ENCODE assay signal across 14 cellular contexts in the genomic region with DNA sequence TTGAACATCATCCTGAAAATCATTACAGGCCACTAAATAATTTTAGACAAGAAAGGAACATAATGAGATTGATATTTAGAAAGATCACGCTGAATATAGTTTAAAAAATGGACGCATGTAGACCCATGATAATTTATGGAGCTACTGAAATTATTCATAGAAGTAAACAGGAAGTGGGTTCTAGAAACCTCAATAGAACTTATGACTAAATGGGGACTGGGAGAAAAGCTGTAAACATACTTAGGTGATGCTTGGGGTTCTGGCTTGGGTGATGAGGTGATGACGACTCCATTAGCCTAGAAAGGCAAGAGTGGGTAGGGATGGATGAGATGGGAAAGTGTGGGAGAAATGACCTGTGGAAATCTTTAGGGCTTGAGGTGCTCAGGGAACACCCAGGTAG.
DNase-seq lines count a peak whose midpoint lies in the region; ATAC-seq, FAIRE-seq and TF ChIP-seq lines count a peak whose summit lies in the region.
"Had no signal": no experiment of that assay in that cellular context is flagged by ENCODE, and none has a peak within 500 bp of the region (broad histone marks: within the 10 kb centered on the region; RNA-seq: fewer than 3 reads in every experiment).

No MANE protein-coding gene starts in this region.

- intact Hi-C loops in posterior vena cava (cut with DNase I): no loop called here

- H3K4me3 ChIP-seq in bronchial epithelial cell (ENCODE audit: low read depth, low read length) (no peak overlapping the region), right atrium auricular region (no peak overlapping the region)
- H3K4me3 ChIP-seq: MG63, mucosa of descending colon had no signal

- no peak for FAIRE-seq in bronchial epithelial cell (lab: Jason Lieb, UNC)

- TF ChIP-seq CTCF in bronchial epithelial cell (IDR thresholded peaks at IDR 0.05; ENCODE audit: insufficient read depth, low read length, severe bottlenecking) (no peak), right atrium auricular region (IDR thresholded peaks at IDR 0.05) (no peak)

- H3K27me3 ChIP-seq in bronchial epithelial cell (ENCODE audit: control insufficient read depth, insufficient read depth, low read length) (no peaks in the 10 kb centered on the region), right atrium auricular region (no peaks in the 10 kb centered on the region)
- H3K27me3 ChIP-seq: MG63 had no signal

- no peaks in the 10 kb centered on the region for H3K4me1 ChIP-seq in right atrium auricular region
- H3K4me1 ChIP-seq: parathyroid adenoma had no signal

- H3K36me3 ChIP-seq in bronchial epithelial cell (ENCODE audit: control insufficient read depth, insufficient read depth, low read length): no peaks in the 10 kb centered on the region
- H3K36me3 ChIP-seq in right atrium auricular region: no peaks in the 10 kb centered on the region
- H3K36me3 ChIP-seq: MG63 had no signal

- peak; percentile 83 for ATAC-seq in GM18861 (IDR thresholded peaks at IDR 0.05; ENCODE audit: unreplicated experiment)
- ATAC-seq in GM21390 (IDR thresholded peaks at IDR 0.05; ENCODE audit: unreplicated experiment): peak; percentile 71
- ATAC-seq in HG03139 (IDR thresholded peaks at IDR 0.05; ENCODE audit: unreplicated experiment): peak; percentile 60
- ATAC-seq: activated T-cell treated with anti-CD3 and anti-CD28 coated beads, Interleukin-2, amount 50 U/mL, for 4 hours; mucosa of descending colon; WTC11 had no signal

- peak; percentile 22 for DNase-seq in bronchial epithelial cell (ENCODE audit: low read depth)
- DNase-seq in posterior vena cava (ENCODE audit: low spot score): no peak
- DNase-seq in ecto neural progenitor cell (ENCODE audit: low spot score): no peak
- no peak for DNase-seq in right atrium auricular region (ENCODE audit: low spot score)
- DNase-seq: activated T-cell treated with anti-CD3 and anti-CD28 coated beads, Interleukin-2, amount 50 U/mL, for 4 hours; CD4-positive, alpha-beta memory T cell; GDM1; MG63; mucosa of descending colon had no signal

- no peak overlapping the region for H3K27ac ChIP-seq in right atrium auricular region
- H3K27ac ChIP-seq: parathyroid adenoma had no signal

- H3K9me3 ChIP-seq in right atrium auricular region: no peaks in the 10 kb centered on the region
- H3K9me3 ChIP-seq: MG63, mucosa of descending colon had no signal
